23 cellular contexts compared by ENCODE assay signal in the genomic region with DNA sequence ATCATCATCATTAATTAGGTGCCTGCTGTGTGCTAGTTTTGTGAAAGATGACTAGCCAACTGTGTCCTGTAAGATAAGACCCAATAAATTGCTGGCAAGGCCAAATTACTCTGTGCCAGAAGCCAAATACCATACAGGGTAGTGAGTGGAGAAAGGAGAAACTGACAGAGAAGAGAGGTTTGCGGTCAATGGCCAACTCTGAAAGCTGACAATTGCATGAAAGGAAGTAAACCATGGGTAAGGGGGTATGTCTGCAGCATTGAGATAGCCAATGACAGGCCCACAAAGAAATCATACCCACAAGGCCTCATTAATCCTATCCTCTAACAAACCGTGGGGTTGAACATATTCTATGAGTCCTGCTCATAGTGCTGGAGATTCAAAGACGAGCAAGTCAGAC.
"Had no signal": no experiment of that assay in that cellular context is flagged by ENCODE, and none has a peak within 500 bp of the region (broad histone marks: within the 10 kb centered on the region; RNA-seq: fewer than 3 reads in every experiment).

No MANE protein-coding gene starts in this region.

- H3K9me3 Mint-ChIP-seq: activated CD4-positive, alpha-beta memory T cell treated with anti-CD3 and anti-CD28 coated beads, Interleukin-2, amount 10 ng/mL, durations not matched to agents 7 days and 5 days; activated CD4-positive, alpha-beta T cell treated with anti-CD3 and anti-CD28 coated beads, Interleukin-2, amount 10 ng/mL, durations not matched to agents 7 days and 5 days; activated T-cell treated with anti-CD3 and anti-CD28 coated beads, Interleukin-2, amount 50 U/mL, for 24 hours; stimulated activated naive B cell treated with anti-CD40 and anti-IgM and Interleukin-4, amounts not matched to agents 10 μg/mL and 1 μg/mL and 100 μg/mL, for 72 hours; WTC11 had no signal

- H3K27me3 Mint-ChIP-seq: activated T-cell treated with anti-CD3 and anti-CD28 coated beads, Interleukin-2, amount 50 U/mL, for 24 hours had no signal

- DNase-seq: activated CD4-positive, alpha-beta memory T cell treated with anti-CD3 and anti-CD28 coated beads, Interleukin-2, amount 10 ng/mL, durations not matched to agents 7 days and 5 days; activated CD4-positive, alpha-beta T cell treated with anti-CD3 and anti-CD28 coated beads for 1 hour; activated CD4-positive, alpha-beta T cell treated with anti-CD3 and anti-CD28 coated beads, Interleukin-2, amount 10 ng/mL, durations not matched to agents 7 days and 5 days; activated CD8-positive, alpha-beta memory T cell treated with anti-CD3 and anti-CD28 coated beads, Interleukin-2, amount 50 U/mL, for 48 hours; activated gamma-delta T cell; activated naive CD4-positive, alpha-beta T cell treated with anti-CD3 and anti-CD28 coated beads, Interleukin-2, amount 50 U/mL, for 16 hours; activated T-cell treated with anti-CD3 and anti-CD28 coated beads, Interleukin-2, amount 50 U/mL, for 24 hours; amniotic stem cell; brain microvascular endothelial cell; cortex of kidney; foreskin fibroblast; head of caudate nucleus; hippocampal formation; left cardiac atrium; left ventricle myocardium superior; mucosa of descending colon; posterior cingulate gyrus; right cardiac atrium; stimulated activated CD4-positive, alpha-beta T cell treated with anti-CD3 and anti-CD28 coated beads, Interleukin-15, amount 100 ng/mL, for 24 hours; stimulated activated CD4-positive, alpha-beta T cell treated with anti-CD3 and anti-CD28 coated beads, Interleukin-2, amount 100 ng/mL, for 24 hours; stimulated activated naive B cell treated with anti-CD40 and anti-IgM and Interleukin-4, amounts not matched to agents 10 μg/mL and 1 μg/mL and 100 μg/mL, for 72 hours had no signal

- H3K4me3 Mint-ChIP-seq: activated CD4-positive, alpha-beta memory T cell treated with anti-CD3 and anti-CD28 coated beads, Interleukin-2, amount 10 ng/mL, durations not matched to agents 7 days and 5 days; activated CD4-positive, alpha-beta T cell treated with anti-CD3 and anti-CD28 coated beads, Interleukin-2, amount 10 ng/mL, durations not matched to agents 7 days and 5 days; activated T-cell treated with anti-CD3 and anti-CD28 coated beads, Interleukin-2, amount 50 U/mL, for 24 hours; natural killer cell treated with Interleukin-12 subunit alpha and Interleukin-12 subunit beta and Interleukin-15 and Interleukin-18, amount 100 ng/mL, for 72 hours; stimulated activated naive B cell treated with anti-CD40 and anti-IgM and Interleukin-4, amounts not matched to agents 10 μg/mL and 1 μg/mL and 100 μg/mL, for 72 hours; WTC11 had no signal

- H3K4me1 Mint-ChIP-seq: activated CD4-positive, alpha-beta memory T cell treated with anti-CD3 and anti-CD28 coated beads, Interleukin-2, amount 10 ng/mL, durations not matched to agents 7 days and 5 days; activated CD4-positive, alpha-beta T cell treated with anti-CD3 and anti-CD28 coated beads, Interleukin-2, amount 10 ng/mL, durations not matched to agents 7 days and 5 days; stimulated activated naive B cell treated with anti-CD40 and anti-IgM and Interleukin-4, amounts not matched to agents 10 μg/mL and 1 μg/mL and 100 μg/mL, for 72 hours had no signal

- H3K27ac Mint-ChIP-seq: activated CD4-positive, alpha-beta memory T cell treated with anti-CD3 and anti-CD28 coated beads, Interleukin-2, amount 10 ng/mL, durations not matched to agents 7 days and 5 days; activated CD4-positive, alpha-beta T cell treated with anti-CD3 and anti-CD28 coated beads, Interleukin-2, amount 10 ng/mL, durations not matched to agents 7 days and 5 days; activated T-cell treated with anti-CD3 and anti-CD28 coated beads, Interleukin-2, amount 50 U/mL, for 24 hours; natural killer cell treated with Interleukin-12 subunit alpha and Interleukin-12 subunit beta and Interleukin-15 and Interleukin-18, amount 100 ng/mL, for 72 hours; stimulated activated naive B cell treated with anti-CD40 and anti-IgM and Interleukin-4, amounts not matched to agents 10 μg/mL and 1 μg/mL and 100 μg/mL, for 72 hours; WTC11 had no signal

- H3K36me3 Mint-ChIP-seq: natural killer cell treated with Interleukin-12 subunit alpha and Interleukin-12 subunit beta and Interleukin-15 and Interleukin-18, amount 100 ng/mL, for 72 hours; stimulated activated naive B cell treated with anti-CD40 and anti-IgM and Interleukin-4, amounts not matched to agents 10 μg/mL and 1 μg/mL and 100 μg/mL, for 72 hours; WTC11 had no signal
